Comparison of ENCODE assay signal across 1 cellular context in genomic region chr11:68010058-68011041, GRCh38.
A peak's percentile ranks its signal among the peaks of the same experiment; 100 is the strongest.
TF ChIP-seq lines count a peak whose summit lies in the region.

Gene ALDH3B1, plus strand, starts transcription at chr11:68010327. Its CDS starts 4,971 bp downstream, at chr11:68015298.

TF ChIP-seq in HepG2, 621 proteins besides CTCF, POLR2A, EP300 and RAD21 (continued from another document and continues in another):
- TF ChIP-seq MNT (IDR thresholded peaks at IDR 0.05), result no peak
- TF ChIP-seq DNMT3B (CRISPR knock-in tag; conservative IDR thresholded peaks at IDR 0.05), result no peak; the same call in 1 of the 2 replicates
- TF ChIP-seq NCOA2 (CRISPR knock-in tag; IDR thresholded peaks at IDR 0.05), result no peak
- TF ChIP-seq, protein P1, sequence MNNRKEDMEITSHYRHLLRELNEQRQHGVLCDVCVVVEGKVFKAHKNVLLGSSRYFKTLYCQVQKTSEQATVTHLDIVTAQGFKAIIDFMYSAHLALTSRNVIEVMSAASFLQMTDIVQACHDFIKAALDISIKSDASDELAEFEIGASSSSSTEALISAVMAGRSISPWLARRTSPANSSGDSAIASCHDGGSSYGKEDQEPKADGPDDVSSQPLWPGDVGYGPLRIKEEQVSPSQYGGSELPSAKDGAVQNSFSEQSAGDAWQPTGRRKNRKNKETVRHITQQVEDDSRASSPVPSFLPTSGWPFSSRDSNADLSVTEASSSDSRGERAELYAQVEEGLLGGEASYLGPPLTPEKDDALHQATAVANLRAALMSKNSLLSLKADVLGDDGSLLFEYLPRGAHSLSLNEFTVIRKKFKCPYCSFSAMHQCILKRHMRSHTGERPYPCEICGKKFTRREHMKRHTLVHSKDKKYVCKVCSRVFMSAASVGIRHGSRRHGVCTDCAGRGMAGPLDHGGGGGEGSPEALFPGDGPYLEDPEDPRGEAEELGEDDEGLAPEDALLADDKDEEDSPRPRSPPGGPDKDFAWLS (CRISPR knock-in tag; IDR thresholded peaks at IDR 0.05; ENCODE audit: borderline replicate concordance), result no peak
- TF ChIP-seq ZNF556 (CRISPR knock-in tag; IDR thresholded peaks at IDR 0.05; ENCODE audit: borderline replicate concordance), result no peak
- TF ChIP-seq ZNF749 (CRISPR knock-in tag; IDR thresholded peaks at IDR 0.05; ENCODE audit: borderline replicate concordance), result no peak
- no peak for TF ChIP-seq ZNF235 (CRISPR knock-in tag; IDR thresholded peaks at IDR 0.05; ENCODE audit: borderline replicate concordance)
- TF ChIP-seq ZNF564 (CRISPR knock-in tag; IDR thresholded peaks at IDR 0.05), result peak; percentile 80; the same call in 1 of the 2 replicates
- TF ChIP-seq ZNF652 (CRISPR knock-in tag; IDR thresholded peaks at IDR 0.05; ENCODE audit: borderline replicate concordance, low read depth), result no peak
- TF ChIP-seq, protein P2, sequence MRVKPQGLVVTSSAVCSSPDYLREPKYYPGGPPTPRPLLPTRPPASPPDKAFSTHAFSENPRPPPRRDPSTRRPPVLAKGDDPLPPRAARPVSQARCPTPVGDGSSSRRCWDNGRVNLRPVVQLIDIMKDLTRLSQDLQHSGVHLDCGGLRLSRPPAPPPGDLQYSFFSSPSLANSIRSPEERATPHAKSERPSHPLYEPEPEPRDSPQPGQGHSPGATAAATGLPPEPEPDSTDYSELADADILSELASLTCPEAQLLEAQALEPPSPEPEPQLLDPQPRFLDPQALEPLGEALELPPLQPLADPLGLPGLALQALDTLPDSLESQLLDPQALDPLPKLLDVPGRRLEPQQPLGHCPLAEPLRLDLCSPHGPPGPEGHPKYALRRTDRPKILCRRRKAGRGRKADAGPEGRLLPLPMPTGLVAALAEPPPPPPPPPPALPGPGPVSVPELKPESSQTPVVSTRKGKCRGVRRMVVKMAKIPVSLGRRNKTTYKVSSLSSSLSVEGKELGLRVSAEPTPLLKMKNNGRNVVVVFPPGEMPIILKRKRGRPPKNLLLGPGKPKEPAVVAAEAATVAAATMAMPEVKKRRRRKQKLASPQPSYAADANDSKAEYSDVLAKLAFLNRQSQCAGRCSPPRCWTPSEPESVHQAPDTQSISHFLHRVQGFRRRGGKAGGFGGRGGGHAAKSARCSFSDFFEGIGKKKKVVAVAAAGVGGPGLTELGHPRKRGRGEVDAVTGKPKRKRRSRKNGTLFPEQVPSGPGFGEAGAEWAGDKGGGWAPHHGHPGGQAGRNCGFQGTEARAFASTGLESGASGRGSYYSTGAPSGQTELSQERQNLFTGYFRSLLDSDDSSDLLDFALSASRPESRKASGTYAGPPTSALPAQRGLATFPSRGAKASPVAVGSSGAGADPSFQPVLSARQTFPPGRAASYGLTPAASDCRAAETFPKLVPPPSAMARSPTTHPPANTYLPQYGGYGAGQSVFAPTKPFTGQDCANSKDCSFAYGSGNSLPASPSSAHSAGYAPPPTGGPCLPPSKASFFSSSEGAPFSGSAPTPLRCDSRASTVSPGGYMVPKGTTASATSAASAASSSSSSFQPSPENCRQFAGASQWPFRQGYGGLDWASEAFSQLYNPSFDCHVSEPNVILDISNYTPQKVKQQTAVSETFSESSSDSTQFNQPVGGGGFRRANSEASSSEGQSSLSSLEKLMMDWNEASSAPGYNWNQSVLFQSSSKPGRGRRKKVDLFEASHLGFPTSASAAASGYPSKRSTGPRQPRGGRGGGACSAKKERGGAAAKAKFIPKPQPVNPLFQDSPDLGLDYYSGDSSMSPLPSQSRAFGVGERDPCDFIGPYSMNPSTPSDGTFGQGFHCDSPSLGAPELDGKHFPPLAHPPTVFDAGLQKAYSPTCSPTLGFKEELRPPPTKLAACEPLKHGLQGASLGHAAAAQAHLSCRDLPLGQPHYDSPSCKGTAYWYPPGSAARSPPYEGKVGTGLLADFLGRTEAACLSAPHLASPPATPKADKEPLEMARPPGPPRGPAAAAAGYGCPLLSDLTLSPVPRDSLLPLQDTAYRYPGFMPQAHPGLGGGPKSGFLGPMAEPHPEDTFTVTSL (CRISPR knock-in tag; IDR thresholded peaks at IDR 0.05; ENCODE audit: borderline replicate concordance), result no peak
- TF ChIP-seq ISX (CRISPR knock-in tag; conservative IDR thresholded peaks at IDR 0.05), result 0 out of 2 replicates have a peak, but pooled peaks have one; percentile 23
- peak; percentile 25 for TF ChIP-seq BCL6 (CRISPR knock-in tag; IDR thresholded peaks at IDR 0.05)
- TF ChIP-seq ZNF30 (CRISPR knock-in tag; IDR thresholded peaks at IDR 0.05), result peak; percentile 38; the same call in 1 of the 2 replicates
- TF ChIP-seq, protein P3, sequence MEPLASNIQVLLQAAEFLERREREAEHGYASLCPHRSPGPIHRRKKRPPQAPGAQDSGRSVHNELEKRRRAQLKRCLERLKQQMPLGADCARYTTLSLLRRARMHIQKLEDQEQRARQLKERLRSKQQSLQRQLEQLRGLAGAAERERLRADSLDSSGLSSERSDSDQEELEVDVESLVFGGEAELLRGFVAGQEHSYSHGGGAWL (CRISPR knock-in tag; IDR thresholded peaks at IDR 0.05), result peak; percentile 68; the same call in 1 of the 2 replicates
- TF ChIP-seq ZNF12 (CRISPR knock-in tag; IDR thresholded peaks at IDR 0.05), result no peak
- TF ChIP-seq NFE2 (CRISPR knock-in tag; IDR thresholded peaks at IDR 0.05), result no peak
- TF ChIP-seq, protein P4, sequence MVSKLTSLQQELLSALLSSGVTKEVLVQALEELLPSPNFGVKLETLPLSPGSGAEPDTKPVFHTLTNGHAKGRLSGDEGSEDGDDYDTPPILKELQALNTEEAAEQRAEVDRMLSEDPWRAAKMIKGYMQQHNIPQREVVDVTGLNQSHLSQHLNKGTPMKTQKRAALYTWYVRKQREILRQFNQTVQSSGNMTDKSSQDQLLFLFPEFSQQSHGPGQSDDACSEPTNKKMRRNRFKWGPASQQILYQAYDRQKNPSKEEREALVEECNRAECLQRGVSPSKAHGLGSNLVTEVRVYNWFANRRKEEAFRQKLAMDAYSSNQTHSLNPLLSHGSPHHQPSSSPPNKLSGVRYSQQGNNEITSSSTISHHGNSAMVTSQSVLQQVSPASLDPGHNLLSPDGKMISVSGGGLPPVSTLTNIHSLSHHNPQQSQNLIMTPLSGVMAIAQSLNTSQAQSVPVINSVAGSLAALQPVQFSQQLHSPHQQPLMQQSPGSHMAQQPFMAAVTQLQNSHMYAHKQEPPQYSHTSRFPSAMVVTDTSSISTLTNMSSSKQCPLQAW (CRISPR knock-in tag; IDR thresholded peaks at IDR 0.05), result peak; percentile 26; the same call in 1 of the 2 replicates
- no peak for TF ChIP-seq ZNF180 (CRISPR knock-in tag; IDR thresholded peaks at IDR 0.05; ENCODE audit: borderline replicate concordance, low read depth)
- TF ChIP-seq THAP8 (CRISPR knock-in tag; IDR thresholded peaks at IDR 0.05; ENCODE audit: borderline replicate concordance), result 0 out of 2 replicates have a peak, but pooled peaks have one; percentile 33
- no peak for TF ChIP-seq ZNF451 (CRISPR knock-in tag; IDR thresholded peaks at IDR 0.05)
- no peak for TF ChIP-seq ATAD3A (CRISPR knock-in tag; IDR thresholded peaks at IDR 0.05)
- TF ChIP-seq KLF11 (CRISPR knock-in tag; IDR thresholded peaks at IDR 0.05), result no peak
- no peak for TF ChIP-seq ONECUT2 (CRISPR knock-in tag; IDR thresholded peaks at IDR 0.05)
- TF ChIP-seq MYNN (CRISPR knock-in tag; IDR thresholded peaks at IDR 0.05; ENCODE audit: low read depth), result no peak
- TF ChIP-seq ZNF383 (CRISPR knock-in tag; IDR thresholded peaks at IDR 0.05; ENCODE audit: borderline replicate concordance), result no peak
- TF ChIP-seq ZBTB44 (CRISPR knock-in tag; IDR thresholded peaks at IDR 0.05), result no peak
- TF ChIP-seq ZNF549 (CRISPR knock-in tag; IDR thresholded peaks at IDR 0.05), result no peak
- TF ChIP-seq FOXK2 (IDR thresholded peaks at IDR 0.05), result no peak
- TF ChIP-seq TRIM22 (IDR thresholded peaks at IDR 0.05), result no peak
- no peak for TF ChIP-seq RFX5 (IDR thresholded peaks at IDR 0.05; ENCODE audit: low read depth, low read length)
- TF ChIP-seq ZNF567 (CRISPR knock-in tag; IDR thresholded peaks at IDR 0.05; ENCODE audit: borderline replicate concordance), result no peak
- TF ChIP-seq MBNL3 (CRISPR knock-in tag; conservative IDR thresholded peaks at IDR 0.05), result no peak
- TF ChIP-seq FOXP1 (IDR thresholded peaks at IDR 0.05), result no peak
- TF ChIP-seq FOXP1 (CRISPR knock-in tag; IDR thresholded peaks at IDR 0.05), result no peak
- no peak for TF ChIP-seq NFIB (CRISPR knock-in tag; IDR thresholded peaks at IDR 0.05; ENCODE audit: borderline replicate concordance)
- no peak for TF ChIP-seq NCOA1 (CRISPR knock-in tag; IDR thresholded peaks at IDR 0.05)
- no peak for TF ChIP-seq SNAPC5 (CRISPR knock-in tag; IDR thresholded peaks at IDR 0.05; ENCODE audit: borderline replicate concordance)
- no peak for TF ChIP-seq ARNT (IDR thresholded peaks at IDR 0.05)
- TF ChIP-seq, protein P5, sequence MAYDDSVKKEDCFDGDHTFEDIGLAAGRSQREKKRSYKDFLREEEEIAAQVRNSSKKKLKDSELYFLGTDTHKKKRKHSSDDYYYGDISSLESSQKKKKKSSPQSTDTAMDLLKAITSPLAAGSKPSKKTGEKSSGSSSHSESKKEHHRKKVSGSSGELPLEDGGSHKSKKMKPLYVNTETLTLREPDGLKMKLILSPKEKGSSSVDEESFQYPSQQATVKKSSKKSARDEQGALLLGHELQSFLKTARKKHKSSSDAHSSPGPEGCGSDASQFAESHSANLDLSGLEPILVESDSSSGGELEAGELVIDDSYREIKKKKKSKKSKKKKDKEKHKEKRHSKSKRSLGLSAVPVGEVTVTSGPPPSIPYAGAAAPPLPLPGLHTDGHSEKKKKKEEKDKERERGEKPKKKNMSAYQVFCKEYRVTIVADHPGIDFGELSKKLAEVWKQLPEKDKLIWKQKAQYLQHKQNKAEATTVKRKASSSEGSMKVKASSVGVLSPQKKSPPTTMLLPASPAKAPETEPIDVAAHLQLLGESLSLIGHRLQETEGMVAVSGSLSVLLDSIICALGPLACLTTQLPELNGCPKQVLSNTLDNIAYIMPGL (CRISPR knock-in tag; IDR thresholded peaks at IDR 0.05; ENCODE audit: borderline replicate concordance in 1 of 2, low read depth in 1 of 2), result peak; percentile 38 to 72; a peak in 2 of 4 replicates
- TF ChIP-seq ELK4 (CRISPR knock-in tag; IDR thresholded peaks at IDR 0.05; ENCODE audit: borderline replicate concordance), result no peak
- TF ChIP-seq, protein P6, sequence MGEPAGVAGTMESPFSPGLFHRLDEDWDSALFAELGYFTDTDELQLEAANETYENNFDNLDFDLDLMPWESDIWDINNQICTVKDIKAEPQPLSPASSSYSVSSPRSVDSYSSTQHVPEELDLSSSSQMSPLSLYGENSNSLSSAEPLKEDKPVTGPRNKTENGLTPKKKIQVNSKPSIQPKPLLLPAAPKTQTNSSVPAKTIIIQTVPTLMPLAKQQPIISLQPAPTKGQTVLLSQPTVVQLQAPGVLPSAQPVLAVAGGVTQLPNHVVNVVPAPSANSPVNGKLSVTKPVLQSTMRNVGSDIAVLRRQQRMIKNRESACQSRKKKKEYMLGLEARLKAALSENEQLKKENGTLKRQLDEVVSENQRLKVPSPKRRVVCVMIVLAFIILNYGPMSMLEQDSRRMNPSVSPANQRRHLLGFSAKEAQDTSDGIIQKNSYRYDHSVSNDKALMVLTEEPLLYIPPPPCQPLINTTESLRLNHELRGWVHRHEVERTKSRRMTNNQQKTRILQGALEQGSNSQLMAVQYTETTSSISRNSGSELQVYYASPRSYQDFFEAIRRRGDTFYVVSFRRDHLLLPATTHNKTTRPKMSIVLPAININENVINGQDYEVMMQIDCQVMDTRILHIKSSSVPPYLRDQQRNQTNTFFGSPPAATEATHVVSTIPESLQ (CRISPR knock-in tag; conservative IDR thresholded peaks at IDR 0.05), result no peak
- peak; percentile 2; the same call in 1 of the 2 replicates for TF ChIP-seq STAG1 (CRISPR knock-in tag; IDR thresholded peaks at IDR 0.05)
